ENCODE assay signal across 1 cellular context in genomic region chr19:41456342-41456918, GRCh38.
TF ChIP-seq lines count a peak whose summit lies in the region.

No MANE protein-coding gene starts in this region.

TF ChIP-seq in GM12878, 131 proteins besides CTCF, POLR2A, EP300 and RAD21:
- TF ChIP-seq SMARCA5 (IDR thresholded peaks at IDR 0.05): no peak
- no peak for TF ChIP-seq RELA (IDR thresholded peaks at IDR 0.05; ENCODE audit: borderline replicate concordance, partially characterized antibody)
- TF ChIP-seq SMAD1 (IDR thresholded peaks at IDR 0.05; ENCODE audit: low read depth, partially characterized antibody): no peak
- no peak for TF ChIP-seq E4F1 (IDR thresholded peaks at IDR 0.05; ENCODE audit: borderline replicate concordance, partially characterized antibody)
- no peak for TF ChIP-seq BHLHE40 (IDR thresholded peaks at IDR 0.05; ENCODE audit: borderline replicate concordance in 1 of 2, low read depth in 2 of 2, low read length in 1 of 2)
- no peak for TF ChIP-seq KAT2A (conservative IDR thresholded peaks at IDR 0.05; ENCODE audit: control insufficient read depth, low read depth, low read length)
- no peak for TF ChIP-seq FOXM1 (IDR thresholded peaks at IDR 0.05; ENCODE audit: low read depth, low read length)
- TF ChIP-seq BCL3 (IDR thresholded peaks at IDR 0.05; ENCODE audit: borderline replicate concordance, insufficient read depth, low read depth, low read length, poor library complexity, severe bottlenecking): no peak
- TF ChIP-seq BMI1 (IDR thresholded peaks at IDR 0.05; ENCODE audit: borderline replicate concordance): no peak
- TF ChIP-seq EGR1 (IDR thresholded peaks at IDR 0.05; ENCODE audit: borderline replicate concordance in 1 of 2, low read depth in 2 of 2, low read length in 2 of 2): no peak
- no peak for TF ChIP-seq NFXL1 (IDR thresholded peaks at IDR 0.05; ENCODE audit: borderline replicate concordance)
- TF ChIP-seq ZBTB11 (CRISPR knock-in tag; IDR thresholded peaks at IDR 0.05): no peak
- TF ChIP-seq BRCA1 (IDR thresholded peaks at IDR 0.05; ENCODE audit: low read depth, low read length): no peak
- no peak for TF ChIP-seq IRF5 (IDR thresholded peaks at IDR 0.05; ENCODE audit: borderline replicate concordance)
- TF ChIP-seq RAD51 (IDR thresholded peaks at IDR 0.05): no peak
- no peak for TF ChIP-seq IKZF2 (IDR thresholded peaks at IDR 0.05)
- TF ChIP-seq LARP7 (IDR thresholded peaks at IDR 0.05): no peak
